In genomic region chr22:35705141-35705540, GRCh38 we compare ENCODE assay signal across 1 cellular context.
TF ChIP-seq lines count a peak whose summit lies in the region.

No MANE protein-coding gene starts in this region.

TF ChIP-seq in IMR-90, 13 proteins besides CTCF, POLR2A, EP300 and RAD21:
- peak; percentile 66 for TF ChIP-seq BHLHE40 (IDR thresholded peaks at IDR 0.05; ENCODE audit: low read depth, low read length)
- no peak for TF ChIP-seq RCOR1 (IDR thresholded peaks at IDR 0.05; ENCODE audit: insufficient replicate concordance, low read length)
- 0 out of 2 replicates have a peak, but pooled peaks have one; percentile 33 for TF ChIP-seq MAFK (IDR thresholded peaks at IDR 0.05; ENCODE audit: low read depth, low read length)
- no peak for TF ChIP-seq CHD1 (IDR thresholded peaks at IDR 0.05; ENCODE audit: low read depth, low read length)
- TF ChIP-seq FOS (IDR thresholded peaks at IDR 0.05; ENCODE audit: low read depth, low read length), result peak; percentile 91
- no peak for TF ChIP-seq USF2 (IDR thresholded peaks at IDR 0.05; ENCODE audit: low read depth, low read length)
- no peak for TF ChIP-seq MXI1 (IDR thresholded peaks at IDR 0.05; ENCODE audit: borderline replicate concordance, low read depth, low read length)
- TF ChIP-seq MAZ (IDR thresholded peaks at IDR 0.05; ENCODE audit: borderline replicate concordance, low read depth, low read length), result no peak
- peak; percentile 94 for TF ChIP-seq CEBPB (IDR thresholded peaks at IDR 0.05; ENCODE audit: low read depth, low read length)
- no peak for TF ChIP-seq NFE2L2 (IDR thresholded peaks at IDR 0.05; ENCODE audit: low read depth, low read length)
- TF ChIP-seq ELK1 (IDR thresholded peaks at IDR 0.05; ENCODE audit: borderline replicate concordance, low read depth, low read length), result no peak
- TF ChIP-seq RFX5 (IDR thresholded peaks at IDR 0.05; ENCODE audit: low read depth, low read length), result no peak
- no peak for TF ChIP-seq SMC3 (IDR thresholded peaks at IDR 0.05; ENCODE audit: low read depth, low read length)
TF ChIP-seq in IMR-90: peak in this region for 4.
